In genomic region chr5:115209279-115209678, GRCh38 we compare ENCODE assay signal across 9 cellular contexts. TPM values are rescaled to one million over a fixed set of nuclear protein-coding genes. Genes with fewer than 3 reads are reported as not detected.
DNase-seq lines count a peak whose midpoint lies in the region; ATAC-seq and TF ChIP-seq lines count a peak whose summit lies in the region.
"Had no signal": no experiment of that assay in that cellular context is flagged by ENCODE, and none has a peak within 500 bp of the region (broad histone marks: within the 10 kb centered on the region; RNA-seq: fewer than 3 reads in every experiment).

No MANE protein-coding gene starts in this region.

- H3K9me3 ChIP-seq in CD8-positive, alpha-beta memory T cell (ENCODE audit: low read length) = no peaks in the 10 kb centered on the region
- H3K9me3 ChIP-seq in neutrophil = no peaks in the 10 kb centered on the region

- TF ChIP-seq CTCF in neutrophil (IDR thresholded peaks at IDR 0.05) = peak; percentile 9

- ATAC-seq in GM19467 (IDR thresholded peaks at IDR 0.05; ENCODE audit: unreplicated experiment) = peak; percentile 100
- ATAC-seq in HG03521 (IDR thresholded peaks at IDR 0.05; ENCODE audit: unreplicated experiment) = peak; percentile 100

- H3K27me3 Mint-ChIP-seq in CD8-positive, alpha-beta memory T cell = no peaks in the 10 kb centered on the region

- no peaks in the 10 kb centered on the region for H3K9me3 Mint-ChIP-seq in CD8-positive, alpha-beta memory T cell

- POLR2A ChIA-PET in CD8-positive, alpha-beta memory T cell (lab: Charles Lee) = no interaction called here

- no peaks in the 10 kb centered on the region for H3K4me1 ChIP-seq in CD8-positive, alpha-beta memory T cell (ENCODE audit: insufficient read depth, low read length)
- H3K4me1 ChIP-seq in neutrophil (ENCODE audit: control insufficient read depth in 1 of 2, insufficient read depth in 1 of 2, low read depth in 1 of 2, low read length in 1 of 2) = peaks cover 16 to 22% of the 10 kb centered on the region in 2 experiments
- H3K4me1 ChIP-seq: parathyroid adenoma had no signal

- H3K36me3 Mint-ChIP-seq in CD8-positive, alpha-beta memory T cell = peaks cover 5 to 35% (median 8%) of the 10 kb centered on the region in 3 donors

- CTCF ChIA-PET in CD8-positive, alpha-beta memory T cell (lab: Charles Lee) = no interaction called here

- H3K27ac Mint-ChIP-seq in CD8-positive, alpha-beta memory T cell = peak overlapping the region in 7 of 8 donors; percentile 10 to 84 (median 38)

- DNase-seq in CD8-positive, alpha-beta memory T cell = peak in 3 of 5 donors; percentile 1 to 48 (median 48)
- DNase-seq in activated CD8-positive, alpha-beta memory T cell treated with anti-CD3 and anti-CD28 coated beads, Interleukin-2, amount 50 U/mL, for 48 hours = peak; percentile 56
- DNase-seq in SHP77 (lab: John Stamatoyannopoulos, UW) = no peak
- no peak for DNase-seq in DMS 273 treated with DMSO at 0.1 percent for 48 hours (lab: John Stamatoyannopoulos, UW)
- no peak for DNase-seq in COR-L47 (lab: John Stamatoyannopoulos, UW)

- H3K4me3 Mint-ChIP-seq in CD8-positive, alpha-beta memory T cell = peak overlapping the region in 1 of 7 donors; percentile 1

- peaks cover 14 to 24% (median 19%) of the 10 kb centered on the region in 3 donors for H3K4me1 Mint-ChIP-seq in CD8-positive, alpha-beta memory T cell

- no peak overlapping the region for H3K27ac ChIP-seq in CD8-positive, alpha-beta memory T cell (ENCODE audit: low read depth, low read length)
- H3K27ac ChIP-seq in neutrophil = peak overlapping the region; percentile 85
- H3K27ac ChIP-seq: parathyroid adenoma had no signal

- no peak overlapping the region for H3K4me3 ChIP-seq in CD8-positive, alpha-beta memory T cell (ENCODE audit: low read length)
- no peak overlapping the region for H3K4me3 ChIP-seq in neutrophil (ENCODE audit: low read depth in 1 of 2, low read length in 1 of 2)

- H3K36me3 ChIP-seq in CD8-positive, alpha-beta memory T cell (ENCODE audit: insufficient read depth, low read length) = no peaks in the 10 kb centered on the region
- peaks cover 19% of the 10 kb centered on the region for H3K36me3 ChIP-seq in neutrophil

- no peaks in the 10 kb centered on the region for H3K27me3 ChIP-seq in CD8-positive, alpha-beta memory T cell (ENCODE audit: insufficient read depth, low read length, poor library complexity, severe bottlenecking)
- no peaks in the 10 kb centered on the region for H3K27me3 ChIP-seq in neutrophil

RNA-seq across cellular contexts. Expression of gene TRIM36, which starts 39.6 kb away (rescaled TPM):
- total RNA-seq in CD8-positive, alpha-beta memory T cell = under 1 TPM; 0.15 to 0.58 TPM
- polyA plus RNA-seq in CD8-positive, alpha-beta memory T cell = not detected

RNA-seq across cellular contexts. Expression of gene PGGT1B, which starts 53.4 kb away (rescaled TPM):
- 10 to 100 TPM; 44.0 to 46.1 TPM for total RNA-seq in CD8-positive, alpha-beta memory T cell
- polyA plus RNA-seq in CD8-positive, alpha-beta memory T cell = 12.5 TPM

Comparison
In these comparisons a context has a peak if more than half of its experiments do, and no peak if none do; other contexts are left out.
1. DNase-seq: peak in CD8-positive, alpha-beta memory T cell (3 of 5) and activated CD8-positive, alpha-beta memory T cell treated with anti-CD3 and anti-CD28 coated beads, Interleukin-2, amount 50 U/mL, for 48 hours (single experiment); none in SHP77 (0 of 2), DMS 273 treated with DMSO at 0.1 percent for 48 hours (single experiment) and COR-L47 (single experiment).